1 cellular context compared by ENCODE assay signal in genomic region chr3:64133272-64133671, GRCh38.
TF ChIP-seq lines count a peak whose summit lies in the region.

No MANE protein-coding gene starts in this region.

TF ChIP-seq in SK-N-SH, 30 proteins besides CTCF, POLR2A, EP300 and RAD21 (continued from another document):
- TF ChIP-seq FOSL2 (IDR thresholded peaks at IDR 0.05; ENCODE audit: borderline replicate concordance, low read depth) (no peak), REST (IDR thresholded peaks at IDR 0.05; ENCODE audit: low read depth, low read length) (no peak), MXI1 (IDR thresholded peaks at IDR 0.05; ENCODE audit: low read depth, low read length) (peak; percentile 60; the same call in 1 of the 2 replicates), RCOR1 (IDR thresholded peaks at IDR 0.05; ENCODE audit: low read length) (peak; percentile 49; the same call in 1 of the 2 replicates), PBX3 (IDR thresholded peaks at IDR 0.05) (peak; percentile 26), JUND (IDR thresholded peaks at IDR 0.05) (0 out of 2 replicates have a peak, but pooled peaks have one; percentile 3), RFX5 (IDR thresholded peaks at IDR 0.05; ENCODE audit: low read length) (0 out of 2 replicates have a peak, but pooled peaks have one; percentile 12), NFIC (IDR thresholded peaks at IDR 0.05; ENCODE audit: borderline replicate concordance) (peak; percentile 38; the same call in 1 of the 2 replicates), POLR2AphosphoS5 (IDR thresholded peaks at IDR 0.05; ENCODE audit: low read depth, low read length) (no peak), FOXM1 (IDR thresholded peaks at IDR 0.05; ENCODE audit: low read depth) (no peak), ZBTB33 (IDR thresholded peaks at IDR 0.05; ENCODE audit: borderline replicate concordance, low read depth) (no peak), YY1 (IDR thresholded peaks at IDR 0.05; ENCODE audit: low read depth) (no peak)
